In genomic region chr3:3053974-3054373, GRCh38 we compare ENCODE assay signal across 24 cellular contexts. TPM values are rescaled to one million over a fixed set of nuclear protein-coding genes. Genes with fewer than 3 reads are reported as not detected.
DNase-seq lines count a peak whose midpoint lies in the region; ATAC-seq and TF ChIP-seq lines count a peak whose summit lies in the region.
"Had no signal": no experiment of that assay in that cellular context is flagged by ENCODE, and none has a peak within 500 bp of the region (broad histone marks: within the 10 kb centered on the region; RNA-seq: fewer than 3 reads in every experiment).

No MANE protein-coding gene starts in this region.

- H3K27me3 ChIP-seq in cardiac muscle cell (no peaks in the 10 kb centered on the region), heart right ventricle (no peaks in the 10 kb centered on the region), adrenal gland (no peaks in the 10 kb centered on the region), hepatocyte (no peaks in the 10 kb centered on the region), Peyer's patch (no peaks in the 10 kb centered on the region)
- H3K27me3 ChIP-seq: BLaER1 treated with 17β-estradiol and CSF1 and Interleukin-3, amounts not matched to agents 10 nM and 100 nM; pancreas; testis had no signal

- H4K20me1 ChIP-seq in hepatocyte (ENCODE audit: insufficient read depth, poor library complexity, severe bottlenecking) = no peaks in the 10 kb centered on the region
- H4K20me1 ChIP-seq: BLaER1 treated with 17β-estradiol and CSF1 and Interleukin-3, amounts not matched to agents 10 nM and 100 nM had no signal

- ATAC-seq in heart right ventricle (no peak), HG03521 (IDR thresholded peaks at IDR 0.05; ENCODE audit: unreplicated experiment) (no peak)
- ATAC-seq: activated naive CD4-positive, alpha-beta T cell treated with anti-CD3 and anti-CD28 coated beads, Interleukin-2, amount 50 U/mL, for 72 hours; natural killer cell; pancreas; sciatic nerve; stimulated activated memory B cell treated with anti-CD40 and anti-IgM and Interleukin-4, amounts not matched to agents 10 μg/mL and 1 μg/mL and 100 μg/mL, for 72 hours had no signal

- H3K4me2 ChIP-seq in hepatocyte = peak overlapping the region; percentile 50
- H3K4me2 ChIP-seq: BLaER1 treated with 17β-estradiol and CSF1 and Interleukin-3, amounts not matched to agents 10 nM and 100 nM; KMS-11 had no signal

- H2AFZ ChIP-seq in hepatocyte = no peak overlapping the region

- TF ChIP-seq CTCF in cardiac muscle cell (IDR thresholded peaks at IDR 0.05; ENCODE audit: low read depth, low read length) (no peak), heart right ventricle (IDR thresholded peaks at IDR 0.05) (no peak), adrenal gland (IDR thresholded peaks at IDR 0.05) (no peak), hepatocyte (IDR thresholded peaks at IDR 0.05; ENCODE audit: poor library complexity) (no peak), Peyer's patch (IDR thresholded peaks at IDR 0.05) (no peak)

- H3K4me3 ChIP-seq in cardiac muscle cell (no peak overlapping the region), heart right ventricle (no peak overlapping the region), adrenal gland (peak overlapping the region in 1 of 4 donors; percentile 46), hepatocyte (no peak overlapping the region), Peyer's patch (no peak overlapping the region)
- H3K4me3 ChIP-seq: BLaER1 treated with 17β-estradiol and CSF1 and Interleukin-3, amounts not matched to agents 10 nM and 100 nM; pancreas; testis had no signal

- peak; percentile 6 to 59 for DNase-seq in cardiac muscle cell (ENCODE audit: low read depth in 1 of 2, low spot score in 1 of 2)
- no peak for DNase-seq in heart right ventricle
- peak in 5 of 7 donors; percentile 19 to 46 (median 24) for DNase-seq in adrenal gland
- peak; percentile 42 for DNase-seq in hepatocyte (ENCODE audit: low spot score)
- no peak for DNase-seq in NCI-H2081 (lab: John Stamatoyannopoulos, UW)
- DNase-seq in LoVo (ENCODE audit: low spot score) = no peak
- no peak for DNase-seq in Peyer's patch
- DNase-seq: activated CD4-positive, CD25-positive, alpha-beta regulatory T cell treated with anti-CD3 and anti-CD28 coated beads, Interleukin-2, amount 50 U/mL, for 72 hours; activated T-cell treated with anti-CD3 and anti-CD28 coated beads, Interleukin-2, amount 50 U/mL, for 4 hours; HFFc6; natural killer cell; NCI-H1092 treated with DMSO at 0.1 percent for 48 hours; NCI-H2029 treated with DMSO at 0.1 percent for 48 hours; NCI-H446; pancreas; testis had no signal

- H3K9me3 ChIP-seq in cardiac muscle cell (ENCODE audit: low read depth) (no peaks in the 10 kb centered on the region), heart right ventricle (no peaks in the 10 kb centered on the region), adrenal gland (replicated peaks in 1 of 3) (no peaks in the 10 kb centered on the region), hepatocyte (ENCODE audit: low read depth) (no peaks in the 10 kb centered on the region), Peyer's patch (no peaks in the 10 kb centered on the region)
- H3K9me3 ChIP-seq: BLaER1 treated with 17β-estradiol and CSF1 and Interleukin-3, amounts not matched to agents 10 nM and 100 nM; pancreas; testis had no signal

- H3K4me1 ChIP-seq in cardiac muscle cell (ENCODE audit: low read depth) (peaks cover 18% of the 10 kb centered on the region), heart right ventricle (peaks cover 0 to 6% (median 0%) of the 10 kb centered on the region in 9 donors), adrenal gland (replicated peaks in 1 of 2) (peaks cover 5% of the 10 kb centered on the region in 2 donors), hepatocyte (ENCODE audit: insufficient read depth) (peaks cover 5% of the 10 kb centered on the region), Peyer's patch (no peaks in the 10 kb centered on the region)
- H3K4me1 ChIP-seq: BLaER1 treated with 17β-estradiol and CSF1 and Interleukin-3, amounts not matched to agents 10 nM and 100 nM; pancreas; testis had no signal

- intact Hi-C loops in heart right ventricle (cut with DNase I) = no loop called here
- intact Hi-C loops in adrenal gland (cut with DNase I) = no loop called here

- TF ChIP-seq POLR2A in adrenal gland (IDR thresholded peaks at IDR 0.05) = no peak
- no peak for TF ChIP-seq POLR2A in Peyer's patch (IDR thresholded peaks at IDR 0.05)

- H3K27ac ChIP-seq in cardiac muscle cell (no peak overlapping the region), heart right ventricle (no peak overlapping the region), adrenal gland (peak overlapping the region in 1 of 5 donors; percentile 69), hepatocyte (no peak overlapping the region), Peyer's patch (no peak overlapping the region)
- H3K27ac ChIP-seq: BLaER1 treated with 17β-estradiol and CSF1 and Interleukin-3, amounts not matched to agents 10 nM and 100 nM; KMS-11; pancreas; RWPE1; testis had no signal

- H3K9me2 ChIP-seq in hepatocyte (replicated peaks; ENCODE audit: insufficient read depth) = no peaks in the 10 kb centered on the region

- no peaks in the 10 kb centered on the region for H3K79me2 ChIP-seq in hepatocyte

- no peaks in the 10 kb centered on the region for H3K36me3 ChIP-seq in cardiac muscle cell
- no peaks in the 10 kb centered on the region for H3K36me3 ChIP-seq in heart right ventricle
- H3K36me3 ChIP-seq in adrenal gland (replicated peaks in 1 of 2) = no peaks in the 10 kb centered on the region
- no peaks in the 10 kb centered on the region for H3K36me3 ChIP-seq in hepatocyte (replicated peaks; ENCODE audit: insufficient read depth, low read depth)
- H3K36me3 ChIP-seq in Peyer's patch = no peaks in the 10 kb centered on the region
- H3K36me3 ChIP-seq: BLaER1 treated with 17β-estradiol and CSF1 and Interleukin-3, amounts not matched to agents 10 nM and 100 nM; pancreas had no signal

- 14 to 17% methylated on average over 4 of the region's 4 CpGs for WGBS in heart right ventricle, 2 donors
- 32 to 50% (median 37%) methylated on average over 4 of the region's 4 CpGs for WGBS in adrenal gland, 4 donors
- WGBS in hepatocyte (ENCODE audit: low lambda C conversion rate, missing lambda C conversion rate) = 15% methylated on average over 4 of the region's 4 CpGs

RNA-seq across cellular contexts. Expression of gene IL5RA, which starts 56.2 kb away (rescaled TPM):
- total RNA-seq in cardiac muscle cell (0.07 TPM in 1 of 2 replicates, not detected in the other), heart right ventricle (1 to 10 TPM in 1 of 10 donors, under 1 TPM in 4, not detected in 5; 0.23 to 1.1 (median 0.27) TPM), adrenal gland (under 1 TPM in 2 of 8 donors, not detected in 6; 0.13 to 0.18 TPM), hepatocyte (1.5 TPM in 1 of 2 replicates, not detected in the other), Peyer's patch (1 to 10 TPM in 1 of 4 donors, not detected in 3; 2.1 TPM)
- polyA plus RNA-seq in cardiac muscle cell (not detected in 2 replicates), heart right ventricle (under 1 TPM; 0.07 to 0.15 TPM), adrenal gland (under 1 TPM; under 0.01 to 0.13 (median 0.03) TPM), hepatocyte (not detected in 2 replicates)
- total RNA-seq: A673; activated naive CD4-positive, alpha-beta T cell treated with anti-CD3 and anti-CD28 coated beads, Interleukin-2, amount 50 U/mL, for 72 hours; HFFc6 had no signal

Comparison
In these comparisons a context has a peak if more than half of its experiments do, and no peak if none do; other contexts are left out.
1. DNase-seq: peak in cardiac muscle cell (2 of 2), adrenal gland (5 of 7) and hepatocyte (single experiment); none in heart right ventricle (0 of 2), NCI-H2081 (0 of 2), LoVo (single experiment) and Peyer's patch (0 of 3).